Comparison of ENCODE assay signal across 1 cellular context in the genomic region with DNA sequence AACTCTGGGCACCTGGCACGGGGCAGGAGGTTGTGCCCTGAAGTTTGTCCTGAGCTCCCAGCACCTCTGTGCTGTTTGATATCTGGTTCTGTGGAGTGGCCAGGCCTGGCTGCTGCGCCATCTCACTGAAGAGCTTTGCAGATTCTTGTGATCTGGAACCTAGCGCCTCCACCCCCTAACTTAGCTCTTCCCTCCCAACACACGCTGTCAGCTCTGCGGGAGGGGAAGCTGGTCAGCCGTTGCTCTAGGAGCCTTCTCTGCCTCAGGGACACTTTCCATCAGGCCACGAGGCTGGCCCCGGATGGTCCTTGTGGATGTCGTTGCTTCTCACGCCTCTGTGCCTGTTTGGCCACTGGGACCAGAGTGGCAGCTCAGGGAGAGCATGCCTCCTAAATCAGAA.
TF ChIP-seq lines count a peak whose summit lies in the region.

No MANE protein-coding gene starts in this region.

TF ChIP-seq in HepG2, 621 proteins besides CTCF, POLR2A, EP300 and RAD21 (continued from another document):
- TF ChIP-seq, protein P1, sequence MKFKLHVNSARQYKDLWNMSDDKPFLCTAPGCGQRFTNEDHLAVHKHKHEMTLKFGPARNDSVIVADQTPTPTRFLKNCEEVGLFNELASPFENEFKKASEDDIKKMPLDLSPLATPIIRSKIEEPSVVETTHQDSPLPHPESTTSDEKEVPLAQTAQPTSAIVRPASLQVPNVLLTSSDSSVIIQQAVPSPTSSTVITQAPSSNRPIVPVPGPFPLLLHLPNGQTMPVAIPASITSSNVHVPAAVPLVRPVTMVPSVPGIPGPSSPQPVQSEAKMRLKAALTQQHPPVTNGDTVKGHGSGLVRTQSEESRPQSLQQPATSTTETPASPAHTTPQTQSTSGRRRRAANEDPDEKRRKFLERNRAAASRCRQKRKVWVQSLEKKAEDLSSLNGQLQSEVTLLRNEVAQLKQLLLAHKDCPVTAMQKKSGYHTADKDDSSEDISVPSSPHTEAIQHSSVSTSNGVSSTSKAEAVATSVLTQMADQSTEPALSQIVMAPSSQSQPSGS (CRISPR knock-in tag; IDR thresholded peaks at IDR 0.05) = no peak
- TF ChIP-seq KLF16 (CRISPR knock-in tag; IDR thresholded peaks at IDR 0.05) (no peak), GTF2F1 (IDR thresholded peaks at IDR 0.05; ENCODE audit: low read length) (no peak), SCMH1 (CRISPR knock-in tag; IDR thresholded peaks at IDR 0.05; ENCODE audit: borderline replicate concordance) (no peak), KLF13 (CRISPR knock-in tag; IDR thresholded peaks at IDR 0.05) (no peak), KLF6 (CRISPR knock-in tag; IDR thresholded peaks at IDR 0.05) (no peak)
TF ChIP-seq in HepG2: peak in this region for 0.
